Comparison of ENCODE assay signal across 8 cellular contexts in the genomic region with DNA sequence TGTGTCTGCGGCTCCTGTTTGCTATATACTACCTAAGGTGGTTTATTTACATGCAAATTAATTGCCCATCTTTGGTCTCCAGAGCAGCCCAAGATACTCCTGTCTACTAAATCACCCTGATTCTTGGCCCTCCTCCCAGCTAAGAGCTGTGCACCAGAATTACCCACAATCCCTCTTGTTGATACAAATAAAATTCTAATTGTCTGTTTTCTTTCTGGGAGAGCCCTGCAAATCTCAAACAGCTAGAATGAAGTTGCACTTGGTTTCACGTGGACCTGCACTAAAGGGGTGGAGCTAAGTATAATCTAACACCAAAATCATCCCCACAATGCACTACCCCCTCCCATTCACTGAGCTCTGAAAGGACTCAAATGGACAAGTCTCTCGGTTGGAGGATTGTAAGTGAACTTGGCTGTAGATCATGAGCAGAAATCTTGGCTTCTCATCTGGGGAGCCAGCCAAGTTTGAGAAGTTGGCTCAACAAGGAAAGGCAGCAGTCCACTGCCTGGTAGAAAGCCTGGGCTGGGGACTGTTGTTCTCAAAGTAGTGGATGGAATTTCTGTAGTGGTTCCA. TPM values are rescaled to one million over a fixed set of nuclear protein-coding genes. Genes with fewer than 3 reads are reported as not detected.
DNase-seq lines count a peak whose midpoint lies in the region; ATAC-seq and TF ChIP-seq lines count a peak whose summit lies in the region.

No MANE protein-coding gene starts in this region.

- ATAC-seq in GM23338 (no peak), right cardiac atrium (peak; percentile 84 to 88), HG02798 (IDR thresholded peaks at IDR 0.05; ENCODE audit: poor library complexity, unreplicated experiment) (no peak), GM21447 (IDR thresholded peaks at IDR 0.05; ENCODE audit: unreplicated experiment) (no peak)
- no peak for ATAC-seq in activated naive CD8-positive, alpha-beta T cell treated with anti-CD3 and anti-CD28 coated beads, Interleukin-2, amount 50 U/mL, for 24 hours
- ATAC-seq in stimulated activated naive CD8-positive, alpha-beta T cell treated with anti-CD3 and anti-CD28 coated beads, Interleukin-15, amount 100 ng/mL, for 72 hours, result no peak

- H4K20me1 ChIP-seq in GM23338 (replicated peaks; ENCODE audit: insufficient read depth), result peaks cover 15% of the 10 kb centered on the region

- H3K36me3 Mint-ChIP-seq in GM23338 (ENCODE audit: low read depth), result peaks cover 48% of the 10 kb centered on the region
- H3K36me3 Mint-ChIP-seq in activated naive CD8-positive, alpha-beta T cell treated with anti-CD3 and anti-CD28 coated beads, Interleukin-2, amount 50 U/mL, for 24 hours (ENCODE audit: low read depth), result peaks cover 64% of the 10 kb centered on the region

- peak overlapping the region; percentile 28; the same call in 1 of the 2 replicates for H3K27ac Mint-ChIP-seq in GM23338
- H3K27ac Mint-ChIP-seq in activated naive CD8-positive, alpha-beta T cell treated with anti-CD3 and anti-CD28 coated beads, Interleukin-2, amount 50 U/mL, for 24 hours, result peak overlapping the region; percentile 69
- H3K27ac Mint-ChIP-seq in stimulated activated naive CD8-positive, alpha-beta T cell treated with anti-CD3 and anti-CD28 coated beads, Interleukin-15, amount 100 ng/mL, for 72 hours, result peak overlapping the region; percentile 10 to 48

- H3K4me1 ChIP-seq in GM23338 (ENCODE audit: insufficient read depth) (peaks cover 3% of the 10 kb centered on the region), right cardiac atrium (ENCODE audit: control insufficient read depth, insufficient read depth, low read length) (peaks cover 12% of the 10 kb centered on the region)

- no peak overlapping the region for H3K4me3 Mint-ChIP-seq in GM23338
- no peak overlapping the region for H3K4me3 Mint-ChIP-seq in activated naive CD8-positive, alpha-beta T cell treated with anti-CD3 and anti-CD28 coated beads, Interleukin-2, amount 50 U/mL, for 24 hours
- H3K4me3 Mint-ChIP-seq in stimulated activated naive CD8-positive, alpha-beta T cell treated with anti-CD3 and anti-CD28 coated beads, Interleukin-15, amount 100 ng/mL, for 72 hours, result peak overlapping the region; percentile 48 to 58

- no peak for TF ChIP-seq CTCF in GM23338 (conservative IDR thresholded peaks at IDR 0.05; ENCODE audit: low read depth in 2 of 2)

- H2AFZ ChIP-seq in GM23338, result no peak overlapping the region

- no peaks in the 10 kb centered on the region for H3K9me2 ChIP-seq in GM23338 (ENCODE audit: insufficient read depth)

- no peak overlapping the region for H3K4me2 ChIP-seq in GM23338

- no peak for DNase-seq in GM23338 (ENCODE audit: low spot score)
- no peak for DNase-seq in activated naive CD8-positive, alpha-beta T cell treated with anti-CD3 and anti-CD28 coated beads, Interleukin-2, amount 50 U/mL, for 24 hours
- DNase-seq in right cardiac atrium, result peak; percentile 59 to 82 (median 80)
- DNase-seq in stimulated activated naive CD8-positive, alpha-beta T cell treated with anti-CD3 and anti-CD28 coated beads, Interleukin-15, amount 100 ng/mL, for 72 hours, result no peak
- DNase-seq in HK-2 (ENCODE audit: unreplicated experiment), result no peak
- no peak for DNase-seq in islet precursor cell

- H3K27ac ChIP-seq in GM23338 (ENCODE audit: low read depth) (peak overlapping the region; percentile 20; the same call in 1 of the 2 replicates), right cardiac atrium (ENCODE audit: low read length) (peak overlapping the region; percentile 33)

- no peaks in the 10 kb centered on the region for H3K9me3 ChIP-seq in right cardiac atrium (ENCODE audit: control insufficient read depth, low read length)

- WGBS in right cardiac atrium, result 31% methylated on average over 3 of the region's 3 CpGs

- no peaks in the 10 kb centered on the region for H3F3A ChIP-seq in GM23338 (replicated peaks; ENCODE audit: low read depth)

- peaks cover 65% of the 10 kb centered on the region for H3K79me2 ChIP-seq in GM23338 (replicated peaks; ENCODE audit: insufficient read depth)

- peaks cover 32% of the 10 kb centered on the region for H3K4me1 Mint-ChIP-seq in GM23338
- H3K4me1 Mint-ChIP-seq in activated naive CD8-positive, alpha-beta T cell treated with anti-CD3 and anti-CD28 coated beads, Interleukin-2, amount 50 U/mL, for 24 hours, result peaks cover 70% of the 10 kb centered on the region
- H3K4me1 Mint-ChIP-seq in stimulated activated naive CD8-positive, alpha-beta T cell treated with anti-CD3 and anti-CD28 coated beads, Interleukin-15, amount 100 ng/mL, for 72 hours, result peaks cover 76% of the 10 kb centered on the region

- H3K27me3 ChIP-seq in GM23338 (ENCODE audit: insufficient read depth) (no peaks in the 10 kb centered on the region), right cardiac atrium (ENCODE audit: control insufficient read depth, insufficient read depth) (no peaks in the 10 kb centered on the region)

- H3K4me3 ChIP-seq in GM23338 (no peak overlapping the region), right cardiac atrium (ENCODE audit: low read length) (no peak overlapping the region)

- intact Hi-C loops in right cardiac atrium (cut with DNase I), result no loop called here

- no peaks in the 10 kb centered on the region for H3K9me3 Mint-ChIP-seq in GM23338
- no peaks in the 10 kb centered on the region for H3K9me3 Mint-ChIP-seq in activated naive CD8-positive, alpha-beta T cell treated with anti-CD3 and anti-CD28 coated beads, Interleukin-2, amount 50 U/mL, for 24 hours
- H3K9me3 Mint-ChIP-seq in stimulated activated naive CD8-positive, alpha-beta T cell treated with anti-CD3 and anti-CD28 coated beads, Interleukin-15, amount 100 ng/mL, for 72 hours, result no peaks in the 10 kb centered on the region

- H3K27me3 Mint-ChIP-seq in GM23338 (ENCODE audit: insufficient read depth, low read depth, poor library complexity), result peaks cover 2% of the 10 kb centered on the region
- no peaks in the 10 kb centered on the region for H3K27me3 Mint-ChIP-seq in activated naive CD8-positive, alpha-beta T cell treated with anti-CD3 and anti-CD28 coated beads, Interleukin-2, amount 50 U/mL, for 24 hours
- H3K27me3 Mint-ChIP-seq in stimulated activated naive CD8-positive, alpha-beta T cell treated with anti-CD3 and anti-CD28 coated beads, Interleukin-15, amount 100 ng/mL, for 72 hours, result no peaks in the 10 kb centered on the region

- H3K36me3 ChIP-seq in GM23338 (ENCODE audit: insufficient read depth), result peaks cover 21% of the 10 kb centered on the region

TF ChIP-seq in GM23338, 12 proteins besides CTCF, POLR2A, EP300 and RAD21:
- TF ChIP-seq STAT1 (IDR thresholded peaks at IDR 0.05; ENCODE audit: unreplicated experiment), result no peak

RNA-seq across cellular contexts. Expression of a gene that starts 6.6 kb away (rescaled TPM):
- total RNA-seq in GM23338 (2014; rRNA removed; shearing (Covaris generic)), result 25.0 and 31.8 TPM in 2 replicates
- polyA plus RNA-seq in GM23338 (2016; fragmentation: Nextera tagmentation; extraction: Ambion mirVana) (27.7 and 31.8 TPM in 2 replicates), right cardiac atrium (56.3 TPM)
- total RNA-seq in right cardiac atrium, result 100 to 1,000 TPM in 3 of 4 donors, 10 to 100 TPM in 1; 93.6 to 117 (median 115) TPM

Comparison
In these comparisons a context has a peak if more than half of its experiments do, and no peak if none do; other contexts are left out.
1. ATAC-seq: peak in right cardiac atrium (2 of 2); none in GM23338 (single experiment), activated naive CD8-positive, alpha-beta T cell treated with anti-CD3 and anti-CD28 coated beads, Interleukin-2, amount 50 U/mL, for 24 hours (single experiment), stimulated activated naive CD8-positive, alpha-beta T cell treated with anti-CD3 and anti-CD28 coated beads, Interleukin-15, amount 100 ng/mL, for 72 hours (single experiment), HG02798 (single experiment) and GM21447 (single experiment).
2. DNase-seq: peak in right cardiac atrium (3 of 3); none in GM23338 (single experiment), activated naive CD8-positive, alpha-beta T cell treated with anti-CD3 and anti-CD28 coated beads, Interleukin-2, amount 50 U/mL, for 24 hours (single experiment), stimulated activated naive CD8-positive, alpha-beta T cell treated with anti-CD3 and anti-CD28 coated beads, Interleukin-15, amount 100 ng/mL, for 72 hours (0 of 2), HK-2 (single experiment) and islet precursor cell (single experiment).
3. H3K4me3 Mint-ChIP-seq: peak in stimulated activated naive CD8-positive, alpha-beta T cell treated with anti-CD3 and anti-CD28 coated beads, Interleukin-15, amount 100 ng/mL, for 72 hours (2 of 2); none in GM23338 (single experiment) and activated naive CD8-positive, alpha-beta T cell treated with anti-CD3 and anti-CD28 coated beads, Interleukin-2, amount 50 U/mL, for 24 hours (single experiment).
4. Peak in every context shown above with its lines, with median percentiles within 50 percentile points of each other: H3K27ac Mint-ChIP-seq.